24 cellular contexts compared by ENCODE assay signal in genomic region chr16:68230956-68231355, GRCh38. TPM values are rescaled to one million over a fixed set of nuclear protein-coding genes. Genes with fewer than 3 reads are reported as not detected.
DNase-seq lines count a peak whose midpoint lies in the region; ATAC-seq, FAIRE-seq and TF ChIP-seq lines count a peak whose summit lies in the region.
"Had no signal": no experiment of that assay in that cellular context is flagged by ENCODE, and none has a peak within 500 bp of the region (broad histone marks: within the 10 kb centered on the region; RNA-seq: fewer than 3 reads in every experiment).

No MANE protein-coding gene starts in this region.

- H3K9me3 Mint-ChIP-seq in activated CD4-positive, alpha-beta T cell treated with anti-CD3 and anti-CD28 coated beads, Interleukin-2, amount 10 ng/mL, durations not matched to agents 24 days and 14 days: no peaks in the 10 kb centered on the region

- DNase-seq in activated CD4-positive, alpha-beta T cell treated with anti-CD3 and anti-CD28 coated beads, Interleukin-2, amount 10 ng/mL, durations not matched to agents 24 days and 14 days: no peak
- DNase-seq in activated CD4-positive, alpha-beta T cell treated with anti-CD3 and anti-CD28 coated beads for 4 hours: no peak
- no peak for DNase-seq in RWPE1 (ENCODE audit: low spot score)
- DNase-seq in kidney: peak; percentile 69
- peak; percentile 60 for DNase-seq in sigmoid colon
- DNase-seq in NCI-H2081 (lab: John Stamatoyannopoulos, UW): no peak
- no peak for DNase-seq in SK-N-DZ (ENCODE audit: low spot score)
- DNase-seq: CD8-positive, alpha-beta memory T cell; DMS79; H7; KBM-7; MV-4-11; NCI-H1417 treated with DMSO at 0.1 percent for 48 hours; NCI-H1930; NCI-H2171; NCI-H446 treated with DMSO at 0.1 percent for 48 hours; NK-92 treated with Interleukin-12 subunit alpha and Interleukin-12 subunit beta, amount 100 ng/mL, for 24 hours had no signal

- TF ChIP-seq EP300 in sigmoid colon (IDR thresholded peaks at IDR 0.05): no peak

- H3K9ac ChIP-seq in kidney (ENCODE audit: low read length in 2 of 2): no peak overlapping the region

- POLR2A ChIA-PET in RWPE1 (lab: Yijun Ruan, JAX; ENCODE audit: low non-redundant PET): no interaction called here

- intact Hi-C loops in activated CD4-positive, alpha-beta T cell treated with anti-CD3 and anti-CD28 coated beads, Interleukin-2, amount 10 ng/mL, durations not matched to agents 24 days and 14 days (cut with micrococcal nuclease): no loop called here
- intact Hi-C loops in kidney (cut with DNase I): no loop called here
- intact Hi-C loops in sigmoid colon (cut with DNase I): no loop called here

- H3K27me3 Mint-ChIP-seq in activated CD4-positive, alpha-beta T cell treated with anti-CD3 and anti-CD28 coated beads, Interleukin-2, amount 10 ng/mL, durations not matched to agents 24 days and 14 days: no peaks in the 10 kb centered on the region

- no peaks in the 10 kb centered on the region for H3K9me3 ChIP-seq in kidney (ENCODE audit: control insufficient read depth in 1 of 2, low read length in 2 of 2)
- no peaks in the 10 kb centered on the region for H3K9me3 ChIP-seq in sigmoid colon
- H3K9me3 ChIP-seq: A549 had no signal

- CTCF ChIA-PET in RWPE1 (lab: Yijun Ruan, JAX): interaction anchor here (0.6 kb wide), 1 partner anchor 248 kb away, joined by 5 read pairs; no protein-coding TSS in a partner anchor

- H3K36me3 Mint-ChIP-seq in activated CD4-positive, alpha-beta T cell treated with anti-CD3 and anti-CD28 coated beads, Interleukin-2, amount 10 ng/mL, durations not matched to agents 24 days and 14 days (ENCODE audit: low read depth): peaks cover 23% of the 10 kb centered on the region

- no peak overlapping the region for H3K4me3 ChIP-seq in kidney (ENCODE audit: low read length in 2 of 2)
- H3K4me3 ChIP-seq in sigmoid colon: no peak overlapping the region
- H3K4me3 ChIP-seq: A549; BLaER1 treated with 17β-estradiol and CSF1 and Interleukin-3, amounts not matched to agents 10 nM and 100 nM had no signal

- peaks cover 41% of the 10 kb centered on the region for H3K4me1 Mint-ChIP-seq in activated CD4-positive, alpha-beta T cell treated with anti-CD3 and anti-CD28 coated beads, Interleukin-2, amount 10 ng/mL, durations not matched to agents 24 days and 14 days

- TF ChIP-seq CTCF in RWPE1 (conservative IDR thresholded peaks at IDR 0.05; ENCODE audit: low read depth) (no peak), kidney (IDR thresholded peaks at IDR 0.05; ENCODE audit: borderline replicate concordance, extremely low read depth, insufficient read depth) (no peak), sigmoid colon (IDR thresholded peaks at IDR 0.05) (no peak)

- no peak for TF ChIP-seq POLR2A in sigmoid colon (IDR thresholded peaks at IDR 0.05)

- ATAC-seq in HG03039 (IDR thresholded peaks at IDR 0.05; ENCODE audit: unreplicated experiment): no peak
- ATAC-seq: A549 had no signal

- H3K27ac Mint-ChIP-seq in activated CD4-positive, alpha-beta T cell treated with anti-CD3 and anti-CD28 coated beads, Interleukin-2, amount 10 ng/mL, durations not matched to agents 24 days and 14 days: peak overlapping the region; percentile 70

- H3K4me1 ChIP-seq in kidney (ENCODE audit: control insufficient read depth in 1 of 2, insufficient read depth in 1 of 2, low read depth in 1 of 2, low read length in 2 of 2): peaks cover 19 to 23% of the 10 kb centered on the region in 2 donors
- peaks cover 0 to 17% (median 10%) of the 10 kb centered on the region in 4 donors for H3K4me1 ChIP-seq in sigmoid colon

- no peak overlapping the region for H3K4me3 Mint-ChIP-seq in activated CD4-positive, alpha-beta T cell treated with anti-CD3 and anti-CD28 coated beads, Interleukin-2, amount 10 ng/mL, durations not matched to agents 24 days and 14 days

- no peak for FAIRE-seq in kidney (lab: Jason Lieb, UNC)
- FAIRE-seq: A549, D721Med, GM19239 had no signal

- H3K36me3 ChIP-seq in kidney (ENCODE audit: control insufficient read depth in 1 of 2, insufficient read depth in 2 of 2, low read length in 2 of 2): peaks cover 19 to 31% of the 10 kb centered on the region in 2 donors
- peaks cover 0 to 3% (median 0%) of the 10 kb centered on the region in 4 donors for H3K36me3 ChIP-seq in sigmoid colon

- H3K27ac ChIP-seq in RWPE1 (0 out of 2 replicates have a peak overlapping the region, but pooled peaks have one; percentile 32), kidney (ENCODE audit: low read depth in 2 of 2, low read length in 2 of 2) (no peak overlapping the region), sigmoid colon (no peak overlapping the region)
- H3K27ac ChIP-seq: A549, HL-60 had no signal

- WGBS in sigmoid colon, 2 donors: 87 to 94% methylated on average over 12 of the region's 12 CpGs

- no peaks in the 10 kb centered on the region for H3K27me3 ChIP-seq in sigmoid colon
- H3K27me3 ChIP-seq: BLaER1 treated with 17β-estradiol and CSF1 and Interleukin-3, amounts not matched to agents 10 nM and 100 nM had no signal

RNA-seq across cellular contexts. Expression of gene ESRP2, which starts 5.0 kb away (rescaled TPM):
- 0.07 and 0.09 TPM in 2 replicates for total RNA-seq in activated CD4-positive, alpha-beta T cell treated with anti-CD3 and anti-CD28 coated beads, Interleukin-2, amount 10 ng/mL, durations not matched to agents 24 days and 14 days
- 32.9 TPM for total RNA-seq in kidney
- polyA plus RNA-seq in kidney (ENCODE audit: insufficient read depth, low read depth, low replicate concordance): 19.1 TPM
- total RNA-seq in sigmoid colon: under 1 TPM in 3 of 4 donors, not detected in 1; under 0.01 to 0.16 (median 0.14) TPM
- polyA plus RNA-seq in sigmoid colon: 10 to 100 TPM; 24.0 to 50.0 (median 25.4) TPM
- polyA plus RNA-seq in SK-N-DZ (2014; cell fraction: cytosol; rRNA removed): 0.07 and 3.4 TPM in 2 replicates
- 0.24 and 1.7 TPM in 2 replicates for polyA plus RNA-seq in SK-N-DZ (2014; cell fraction: nucleus; rRNA removed)
- total RNA-seq: OCI-LY7 had no signal

RNA-seq across cellular contexts. Expression of gene PLA2G15, which starts 14.2 kb away (rescaled TPM):
- total RNA-seq in activated CD4-positive, alpha-beta T cell treated with anti-CD3 and anti-CD28 coated beads, Interleukin-2, amount 10 ng/mL, durations not matched to agents 24 days and 14 days: 7.2 and 8.4 TPM in 2 replicates
- total RNA-seq in kidney: 35.1 TPM
- polyA plus RNA-seq in kidney (ENCODE audit: insufficient read depth, low read depth, low replicate concordance): 44.4 TPM
- 10 to 100 TPM; 10.2 to 15.7 (median 12.5) TPM for total RNA-seq in sigmoid colon
- polyA plus RNA-seq in sigmoid colon: 10 to 100 TPM in 1 of 3 donors, 1 to 10 TPM in 2; 4.2 to 10.1 (median 8.1) TPM
- 13.1 and 15.1 TPM in 2 replicates for polyA plus RNA-seq in SK-N-DZ (2014; cell fraction: cytosol; rRNA removed)
- 12.6 and 13.1 TPM in 2 replicates for polyA plus RNA-seq in SK-N-DZ (2014; cell fraction: nucleus; rRNA removed)

RNA-seq across cellular contexts. Expression of gene SLC7A6, which starts 33.4 kb away (rescaled TPM):
- 103 and 106 TPM in 2 replicates for total RNA-seq in activated CD4-positive, alpha-beta T cell treated with anti-CD3 and anti-CD28 coated beads, Interleukin-2, amount 10 ng/mL, durations not matched to agents 24 days and 14 days
- total RNA-seq in kidney: 24.0 TPM
- polyA plus RNA-seq in kidney (ENCODE audit: insufficient read depth, low read depth, low replicate concordance): 5.0 TPM
- total RNA-seq in sigmoid colon: 10 to 100 TPM; 26.8 to 40.7 (median 35.1) TPM
- 10 to 100 TPM in 1 of 3 donors, 1 to 10 TPM in 2; 1.8 to 22.5 (median 2.5) TPM for polyA plus RNA-seq in sigmoid colon
- polyA plus RNA-seq in SK-N-DZ (2014; cell fraction: cytosol; rRNA removed): 19.0 and 24.7 TPM in 2 replicates
- polyA plus RNA-seq in SK-N-DZ (2014; cell fraction: nucleus; rRNA removed): 38.3 and 64.3 TPM in 2 replicates

Comparison
In these comparisons a context has a peak if more than half of its experiments do, and no peak if none do; other contexts are left out.
1. DNase-seq: peak in kidney (single experiment) and sigmoid colon (single experiment); none in activated CD4-positive, alpha-beta T cell treated with anti-CD3 and anti-CD28 coated beads, Interleukin-2, amount 10 ng/mL, durations not matched to agents 24 days and 14 days (single experiment), activated CD4-positive, alpha-beta T cell treated with anti-CD3 and anti-CD28 coated beads for 4 hours (0 of 2), RWPE1 (single experiment), NCI-H2081 (0 of 2) and SK-N-DZ (single experiment).
2. RNA of gene ESRP2, which starts 5.0 kb away (total RNA-seq): 32.9 TPM in kidney (single experiment); under 0.01 to 0.16 TPM in sigmoid colon and 0.07 to 0.09 TPM in activated CD4-positive, alpha-beta T cell treated with anti-CD3 and anti-CD28 coated beads, Interleukin-2, amount 10 ng/mL, durations not matched to agents 24 days and 14 days; every median in the first group is over 10 times any median in the second.